In genomic region chr5:131906668-131907067, GRCh38 we compare ENCODE assay signal across 26 cellular contexts. TPM values are rescaled to one million over a fixed set of nuclear protein-coding genes. Genes with fewer than 3 reads are reported as not detected.
A peak's percentile ranks its signal among the peaks of the same experiment; 100 is the strongest.
DNase-seq lines count a peak whose midpoint lies in the region; TF ChIP-seq lines count a peak whose summit lies in the region.
"Had no signal": no experiment of that assay in that cellular context is flagged by ENCODE, and none has a peak within 500 bp of the region (broad histone marks: within the 10 kb centered on the region; RNA-seq: fewer than 3 reads in every experiment).

No MANE protein-coding gene starts in this region.

- DNase-seq in activated CD4-positive, alpha-beta T cell treated with anti-CD3 and anti-CD28 coated beads, Interleukin-2, amount 10 ng/mL, durations not matched to agents 24 days and 14 days, result no peak
- no peak for DNase-seq in activated CD4-positive, alpha-beta T cell treated with anti-CD3 and anti-CD28 coated beads for 1 hour
- DNase-seq in activated naive CD4-positive, alpha-beta T cell treated with anti-CD3 and anti-CD28 coated beads for 36 hours, result no peak
- no peak for DNase-seq in activated naive CD4-positive, alpha-beta T cell treated with anti-CD3 and anti-CD28 coated beads, Interleukin-2, amount 10 ng/mL, durations not matched to agents 7 days and 5 days
- no peak for DNase-seq in activated T-helper 1 cell treated with anti-CD3 and anti-CD28 coated beads, Interleukin-12 subunit alpha, Interleukin-12 subunit beta, Interleukin-2, Interleukin-4 antibody, amounts not matched to agents 30 ng/mL and 10 ng/mL and 1 ng/mL, durations not matched to agents 14 hours and 24 hours and 36 hours (ENCODE audit: low spot score)
- no peak for DNase-seq in osteocyte (ENCODE audit: extremely low spot score, unreplicated experiment)
- DNase-seq: 8988T; ACHN; BE2C; C1 segment of cervical spinal cord; CD4-positive, alpha-beta memory T cell; CD4-positive, CD25-positive, alpha-beta regulatory T cell; CD8-positive, alpha-beta memory T cell; COR-L47; DMS 273 treated with DMSO at 0.1 percent for 48 hours; DMS153; DMS53; DMS79; DND-41; EL; GDM1 had no signal

- no peak for TF ChIP-seq CTCF in osteocyte (IDR thresholded peaks at IDR 0.05)

- H3K4me3 Mint-ChIP-seq in activated CD4-positive, alpha-beta T cell treated with anti-CD3 and anti-CD28 coated beads, Interleukin-2, amount 10 ng/mL, durations not matched to agents 24 days and 14 days, result no peak overlapping the region
- no peak overlapping the region for H3K4me3 Mint-ChIP-seq in activated naive CD4-positive, alpha-beta T cell treated with anti-CD3 and anti-CD28 coated beads for 36 hours
- no peak overlapping the region for H3K4me3 Mint-ChIP-seq in activated naive CD4-positive, alpha-beta T cell treated with anti-CD3 and anti-CD28 coated beads, Interleukin-2, amount 10 ng/mL, durations not matched to agents 7 days and 5 days
- H3K4me3 Mint-ChIP-seq in activated T-helper 1 cell treated with anti-CD3 and anti-CD28 coated beads, Interleukin-12 subunit alpha, Interleukin-12 subunit beta, Interleukin-2, Interleukin-4 antibody, amounts not matched to agents 30 ng/mL and 10 ng/mL and 1 ng/mL, durations not matched to agents 14 hours and 24 hours and 36 hours, result no peak overlapping the region
- H3K4me3 Mint-ChIP-seq in osteocyte (ENCODE audit: unreplicated experiment), result no peak overlapping the region
- H3K4me3 Mint-ChIP-seq: CD14-positive monocyte; CD4-positive, alpha-beta memory T cell; CD4-positive, CD25-positive, alpha-beta regulatory T cell; CD8-positive, alpha-beta memory T cell had no signal

- H3K36me3 Mint-ChIP-seq in activated CD4-positive, alpha-beta T cell treated with anti-CD3 and anti-CD28 coated beads, Interleukin-2, amount 10 ng/mL, durations not matched to agents 24 days and 14 days (ENCODE audit: low read depth), result peaks cover 29% of the 10 kb centered on the region
- H3K36me3 Mint-ChIP-seq in activated naive CD4-positive, alpha-beta T cell treated with anti-CD3 and anti-CD28 coated beads for 36 hours (ENCODE audit: low read depth), result peaks cover 23% of the 10 kb centered on the region
- H3K36me3 Mint-ChIP-seq in activated naive CD4-positive, alpha-beta T cell treated with anti-CD3 and anti-CD28 coated beads, Interleukin-2, amount 10 ng/mL, durations not matched to agents 7 days and 5 days, result peaks cover 54% of the 10 kb centered on the region
- peaks cover 32% of the 10 kb centered on the region for H3K36me3 Mint-ChIP-seq in activated T-helper 1 cell treated with anti-CD3 and anti-CD28 coated beads, Interleukin-12 subunit alpha, Interleukin-12 subunit beta, Interleukin-2, Interleukin-4 antibody, amounts not matched to agents 30 ng/mL and 10 ng/mL and 1 ng/mL, durations not matched to agents 14 hours and 24 hours and 36 hours (ENCODE audit: low read depth)
- no peaks in the 10 kb centered on the region for H3K36me3 Mint-ChIP-seq in osteocyte (ENCODE audit: unreplicated experiment)
- H3K36me3 Mint-ChIP-seq: CD14-positive monocyte had no signal

- intact Hi-C loops in activated CD4-positive, alpha-beta T cell treated with anti-CD3 and anti-CD28 coated beads, Interleukin-2, amount 10 ng/mL, durations not matched to agents 24 days and 14 days (cut with micrococcal nuclease), result loop anchor here (2.0 kb wide), 1 partner anchor 52 kb away; no protein-coding TSS in a partner anchor
- intact Hi-C loops in activated naive CD4-positive, alpha-beta T cell treated with anti-CD3 and anti-CD28 coated beads for 36 hours (cut with micrococcal nuclease), result loop anchor here (1.0 to 10.0 kb wide), 3 partner anchors 52 to 422 kb away; no protein-coding TSS in a partner anchor
- intact Hi-C loops in activated T-helper 1 cell treated with anti-CD3 and anti-CD28 coated beads, Interleukin-12 subunit alpha, Interleukin-12 subunit beta, Interleukin-2, Interleukin-4 antibody, amounts not matched to agents 30 ng/mL and 10 ng/mL and 1 ng/mL, durations not matched to agents 14 hours and 24 hours and 36 hours (cut with micrococcal nuclease), result no loop called here

- peaks cover 10% of the 10 kb centered on the region for H3K4me1 Mint-ChIP-seq in activated CD4-positive, alpha-beta T cell treated with anti-CD3 and anti-CD28 coated beads, Interleukin-2, amount 10 ng/mL, durations not matched to agents 24 days and 14 days
- H3K4me1 Mint-ChIP-seq in activated naive CD4-positive, alpha-beta T cell treated with anti-CD3 and anti-CD28 coated beads for 36 hours (ENCODE audit: low read depth), result peaks cover 26% of the 10 kb centered on the region
- peaks cover 16% of the 10 kb centered on the region for H3K4me1 Mint-ChIP-seq in activated naive CD4-positive, alpha-beta T cell treated with anti-CD3 and anti-CD28 coated beads, Interleukin-2, amount 10 ng/mL, durations not matched to agents 7 days and 5 days
- H3K4me1 Mint-ChIP-seq in activated T-helper 1 cell treated with anti-CD3 and anti-CD28 coated beads, Interleukin-12 subunit alpha, Interleukin-12 subunit beta, Interleukin-2, Interleukin-4 antibody, amounts not matched to agents 30 ng/mL and 10 ng/mL and 1 ng/mL, durations not matched to agents 14 hours and 24 hours and 36 hours (ENCODE audit: low read depth), result peaks cover 25% of the 10 kb centered on the region
- H3K4me1 Mint-ChIP-seq in osteocyte (ENCODE audit: unreplicated experiment), result no peaks in the 10 kb centered on the region
- H3K4me1 Mint-ChIP-seq: CD14-positive monocyte had no signal

- peaks cover 59% of the 10 kb centered on the region for H3K9me3 Mint-ChIP-seq in activated CD4-positive, alpha-beta T cell treated with anti-CD3 and anti-CD28 coated beads, Interleukin-2, amount 10 ng/mL, durations not matched to agents 24 days and 14 days
- H3K9me3 Mint-ChIP-seq in activated naive CD4-positive, alpha-beta T cell treated with anti-CD3 and anti-CD28 coated beads for 36 hours, result peaks cover 32% of the 10 kb centered on the region
- H3K9me3 Mint-ChIP-seq in activated naive CD4-positive, alpha-beta T cell treated with anti-CD3 and anti-CD28 coated beads, Interleukin-2, amount 10 ng/mL, durations not matched to agents 7 days and 5 days, result peaks cover 65% of the 10 kb centered on the region
- peaks cover 71% of the 10 kb centered on the region for H3K9me3 Mint-ChIP-seq in activated T-helper 1 cell treated with anti-CD3 and anti-CD28 coated beads, Interleukin-12 subunit alpha, Interleukin-12 subunit beta, Interleukin-2, Interleukin-4 antibody, amounts not matched to agents 30 ng/mL and 10 ng/mL and 1 ng/mL, durations not matched to agents 14 hours and 24 hours and 36 hours
- H3K9me3 Mint-ChIP-seq in osteocyte (ENCODE audit: unreplicated experiment), result peaks cover 31% of the 10 kb centered on the region

- H3K27ac Mint-ChIP-seq in activated CD4-positive, alpha-beta T cell treated with anti-CD3 and anti-CD28 coated beads, Interleukin-2, amount 10 ng/mL, durations not matched to agents 24 days and 14 days, result peak overlapping the region; percentile 5
- H3K27ac Mint-ChIP-seq in activated naive CD4-positive, alpha-beta T cell treated with anti-CD3 and anti-CD28 coated beads for 36 hours, result peak overlapping the region; percentile 51
- no peak overlapping the region for H3K27ac Mint-ChIP-seq in activated naive CD4-positive, alpha-beta T cell treated with anti-CD3 and anti-CD28 coated beads, Interleukin-2, amount 10 ng/mL, durations not matched to agents 7 days and 5 days
- peak overlapping the region; percentile 47 for H3K27ac Mint-ChIP-seq in activated T-helper 1 cell treated with anti-CD3 and anti-CD28 coated beads, Interleukin-12 subunit alpha, Interleukin-12 subunit beta, Interleukin-2, Interleukin-4 antibody, amounts not matched to agents 30 ng/mL and 10 ng/mL and 1 ng/mL, durations not matched to agents 14 hours and 24 hours and 36 hours
- H3K27ac Mint-ChIP-seq in osteocyte (ENCODE audit: unreplicated experiment), result no peak overlapping the region
- H3K27ac Mint-ChIP-seq: CD14-positive monocyte; CD4-positive, alpha-beta memory T cell; CD4-positive, CD25-positive, alpha-beta regulatory T cell; CD8-positive, alpha-beta memory T cell had no signal

- CTCF ChIA-PET in activated naive CD4-positive, alpha-beta T cell treated with anti-CD3 and anti-CD28 coated beads for 36 hours (lab: Charles Lee), result no interaction called here
- CTCF ChIA-PET in activated naive CD4-positive, alpha-beta T cell treated with anti-CD3 and anti-CD28 coated beads, Interleukin-2, amount 10 ng/mL, durations not matched to agents 7 days and 5 days (lab: Charles Lee), result no interaction called here

- peaks cover 30% of the 10 kb centered on the region for H3K27me3 Mint-ChIP-seq in activated CD4-positive, alpha-beta T cell treated with anti-CD3 and anti-CD28 coated beads, Interleukin-2, amount 10 ng/mL, durations not matched to agents 24 days and 14 days
- no peaks in the 10 kb centered on the region for H3K27me3 Mint-ChIP-seq in activated naive CD4-positive, alpha-beta T cell treated with anti-CD3 and anti-CD28 coated beads for 36 hours (ENCODE audit: low read depth)
- no peaks in the 10 kb centered on the region for H3K27me3 Mint-ChIP-seq in activated naive CD4-positive, alpha-beta T cell treated with anti-CD3 and anti-CD28 coated beads, Interleukin-2, amount 10 ng/mL, durations not matched to agents 7 days and 5 days
- peaks cover 8% of the 10 kb centered on the region for H3K27me3 Mint-ChIP-seq in activated T-helper 1 cell treated with anti-CD3 and anti-CD28 coated beads, Interleukin-12 subunit alpha, Interleukin-12 subunit beta, Interleukin-2, Interleukin-4 antibody, amounts not matched to agents 30 ng/mL and 10 ng/mL and 1 ng/mL, durations not matched to agents 14 hours and 24 hours and 36 hours (ENCODE audit: insufficient read depth)
- H3K27me3 Mint-ChIP-seq in osteocyte (ENCODE audit: unreplicated experiment), result peaks cover 47% of the 10 kb centered on the region
- H3K27me3 Mint-ChIP-seq: CD4-positive, alpha-beta memory T cell had no signal

RNA-seq across cellular contexts. Expression of gene MEIKIN, which starts 38.8 kb away (rescaled TPM):
- not detected in 2 replicates for total RNA-seq in activated CD4-positive, alpha-beta T cell treated with anti-CD3 and anti-CD28 coated beads, Interleukin-2, amount 10 ng/mL, durations not matched to agents 24 days and 14 days
- 1 to 10 TPM; 1.4 to 1.9 TPM for total RNA-seq in activated naive CD4-positive, alpha-beta T cell treated with anti-CD3 and anti-CD28 coated beads for 36 hours
- not detected in 2 replicates for total RNA-seq in activated T-helper 1 cell treated with anti-CD3 and anti-CD28 coated beads, Interleukin-12 subunit alpha, Interleukin-12 subunit beta, Interleukin-2, Interleukin-4 antibody, amounts not matched to agents 30 ng/mL and 10 ng/mL and 1 ng/mL, durations not matched to agents 14 hours and 24 hours and 36 hours
- not detected in 2 replicates for total RNA-seq in osteocyte
- total RNA-seq: A673; CD4-positive, CD25-positive, alpha-beta regulatory T cell; Daoy; G401; GM12878 had no signal

Comparison
In these comparisons a context has a peak if more than half of its experiments do, and no peak if none do; other contexts are left out.
1. H3K27ac Mint-ChIP-seq: peak in activated CD4-positive, alpha-beta T cell treated with anti-CD3 and anti-CD28 coated beads, Interleukin-2, amount 10 ng/mL, durations not matched to agents 24 days and 14 days (single experiment), activated naive CD4-positive, alpha-beta T cell treated with anti-CD3 and anti-CD28 coated beads for 36 hours (single experiment) and activated T-helper 1 cell treated with anti-CD3 and anti-CD28 coated beads, Interleukin-12 subunit alpha, Interleukin-12 subunit beta, Interleukin-2, Interleukin-4 antibody, amounts not matched to agents 30 ng/mL and 10 ng/mL and 1 ng/mL, durations not matched to agents 14 hours and 24 hours and 36 hours (single experiment); none in activated naive CD4-positive, alpha-beta T cell treated with anti-CD3 and anti-CD28 coated beads, Interleukin-2, amount 10 ng/mL, durations not matched to agents 7 days and 5 days (single experiment) and osteocyte (single experiment).